1 cellular context compared by ENCODE assay signal in the genomic region with DNA sequence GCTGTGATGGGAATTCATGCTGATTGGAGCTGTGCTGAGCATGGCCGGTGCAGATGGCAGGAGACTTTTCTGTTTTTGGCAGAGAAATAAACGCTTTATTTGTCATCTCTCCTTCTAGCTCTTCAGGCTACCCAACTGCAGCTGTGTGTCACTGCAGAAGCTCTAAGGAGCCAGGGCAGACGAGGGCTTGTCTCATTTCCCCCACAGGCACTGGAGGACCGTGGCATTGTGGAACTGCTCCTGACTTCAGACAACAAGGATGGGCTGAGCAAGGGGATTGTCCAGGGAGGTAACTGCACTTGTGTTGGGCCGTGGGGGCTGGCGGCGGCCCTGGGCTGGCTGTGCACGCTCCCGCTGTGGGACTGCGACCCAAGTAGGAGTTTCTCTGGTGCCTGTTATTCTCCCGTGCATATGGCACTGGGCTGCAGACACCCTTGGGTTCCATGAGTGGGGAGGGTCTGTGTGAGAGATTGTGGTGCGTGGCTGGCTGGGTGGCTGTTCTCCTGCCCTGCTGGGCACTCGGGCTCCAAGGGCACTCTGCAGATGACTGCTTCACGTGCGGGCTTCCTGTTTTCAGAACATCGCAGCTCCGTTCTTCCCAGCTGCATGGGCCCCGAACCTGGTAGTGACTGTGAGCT.
TF ChIP-seq lines count a peak whose summit lies in the region.

No MANE protein-coding gene starts in this region.

TF ChIP-seq in WTC11, 78 proteins besides CTCF, POLR2A, EP300 and RAD21 (continued from another document):
- TF ChIP-seq ZNF512 (CRISPR knock-in tag; IDR thresholded peaks at IDR 0.05; ENCODE audit: borderline replicate concordance) (no peak), ATF1 (CRISPR knock-in tag; IDR thresholded peaks at IDR 0.05) (no peak), ZBTB21 (CRISPR knock-in tag; IDR thresholded peaks at IDR 0.05; ENCODE audit: borderline replicate concordance) (no peak), ZNF423 (CRISPR knock-in tag; IDR thresholded peaks at IDR 0.05) (no peak), CREB1 (CRISPR knock-in tag; IDR thresholded peaks at IDR 0.05) (no peak), PRDM15 (CRISPR knock-in tag; IDR thresholded peaks at IDR 0.05) (no peak), ZNF416 (CRISPR knock-in tag; IDR thresholded peaks at IDR 0.05) (no peak)
- TF ChIP-seq, protein P1, sequence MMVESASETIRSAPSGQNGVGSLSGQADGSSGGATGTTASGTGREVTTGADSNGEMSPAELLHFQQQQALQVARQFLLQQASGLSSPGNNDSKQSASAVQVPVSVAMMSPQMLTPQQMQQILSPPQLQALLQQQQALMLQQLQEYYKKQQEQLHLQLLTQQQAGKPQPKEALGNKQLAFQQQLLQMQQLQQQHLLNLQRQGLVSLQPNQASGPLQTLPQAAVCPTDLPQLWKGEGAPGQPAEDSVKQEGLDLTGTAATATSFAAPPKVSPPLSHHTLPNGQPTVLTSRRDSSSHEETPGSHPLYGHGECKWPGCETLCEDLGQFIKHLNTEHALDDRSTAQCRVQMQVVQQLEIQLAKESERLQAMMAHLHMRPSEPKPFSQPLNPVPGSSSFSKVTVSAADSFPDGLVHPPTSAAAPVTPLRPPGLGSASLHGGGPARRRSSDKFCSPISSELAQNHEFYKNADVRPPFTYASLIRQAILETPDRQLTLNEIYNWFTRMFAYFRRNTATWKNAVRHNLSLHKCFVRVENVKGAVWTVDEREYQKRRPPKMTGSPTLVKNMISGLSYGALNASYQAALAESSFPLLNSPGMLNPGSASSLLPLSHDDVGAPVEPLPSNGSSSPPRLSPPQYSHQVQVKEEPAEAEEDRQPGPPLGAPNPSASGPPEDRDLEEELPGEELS (CRISPR knock-in tag; IDR thresholded peaks at IDR 0.05) = no peak
- TF ChIP-seq, protein P2, sequence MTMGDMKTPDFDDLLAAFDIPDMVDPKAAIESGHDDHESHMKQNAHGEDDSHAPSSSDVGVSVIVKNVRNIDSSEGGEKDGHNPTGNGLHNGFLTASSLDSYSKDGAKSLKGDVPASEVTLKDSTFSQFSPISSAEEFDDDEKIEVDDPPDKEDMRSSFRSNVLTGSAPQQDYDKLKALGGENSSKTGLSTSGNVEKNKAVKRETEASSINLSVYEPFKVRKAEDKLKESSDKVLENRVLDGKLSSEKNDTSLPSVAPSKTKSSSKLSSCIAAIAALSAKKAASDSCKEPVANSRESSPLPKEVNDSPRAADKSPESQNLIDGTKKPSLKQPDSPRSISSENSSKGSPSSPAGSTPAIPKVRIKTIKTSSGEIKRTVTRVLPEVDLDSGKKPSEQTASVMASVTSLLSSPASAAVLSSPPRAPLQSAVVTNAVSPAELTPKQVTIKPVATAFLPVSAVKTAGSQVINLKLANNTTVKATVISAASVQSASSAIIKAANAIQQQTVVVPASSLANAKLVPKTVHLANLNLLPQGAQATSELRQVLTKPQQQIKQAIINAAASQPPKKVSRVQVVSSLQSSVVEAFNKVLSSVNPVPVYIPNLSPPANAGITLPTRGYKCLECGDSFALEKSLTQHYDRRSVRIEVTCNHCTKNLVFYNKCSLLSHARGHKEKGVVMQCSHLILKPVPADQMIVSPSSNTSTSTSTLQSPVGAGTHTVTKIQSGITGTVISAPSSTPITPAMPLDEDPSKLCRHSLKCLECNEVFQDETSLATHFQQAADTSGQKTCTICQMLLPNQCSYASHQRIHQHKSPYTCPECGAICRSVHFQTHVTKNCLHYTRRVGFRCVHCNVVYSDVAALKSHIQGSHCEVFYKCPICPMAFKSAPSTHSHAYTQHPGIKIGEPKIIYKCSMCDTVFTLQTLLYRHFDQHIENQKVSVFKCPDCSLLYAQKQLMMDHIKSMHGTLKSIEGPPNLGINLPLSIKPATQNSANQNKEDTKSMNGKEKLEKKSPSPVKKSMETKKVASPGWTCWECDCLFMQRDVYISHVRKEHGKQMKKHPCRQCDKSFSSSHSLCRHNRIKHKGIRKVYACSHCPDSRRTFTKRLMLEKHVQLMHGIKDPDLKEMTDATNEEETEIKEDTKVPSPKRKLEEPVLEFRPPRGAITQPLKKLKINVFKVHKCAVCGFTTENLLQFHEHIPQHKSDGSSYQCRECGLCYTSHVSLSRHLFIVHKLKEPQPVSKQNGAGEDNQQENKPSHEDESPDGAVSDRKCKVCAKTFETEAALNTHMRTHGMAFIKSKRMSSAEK (CRISPR knock-in tag; IDR thresholded peaks at IDR 0.05; ENCODE audit: borderline replicate concordance) = no peak
- TF ChIP-seq, protein P3, sequence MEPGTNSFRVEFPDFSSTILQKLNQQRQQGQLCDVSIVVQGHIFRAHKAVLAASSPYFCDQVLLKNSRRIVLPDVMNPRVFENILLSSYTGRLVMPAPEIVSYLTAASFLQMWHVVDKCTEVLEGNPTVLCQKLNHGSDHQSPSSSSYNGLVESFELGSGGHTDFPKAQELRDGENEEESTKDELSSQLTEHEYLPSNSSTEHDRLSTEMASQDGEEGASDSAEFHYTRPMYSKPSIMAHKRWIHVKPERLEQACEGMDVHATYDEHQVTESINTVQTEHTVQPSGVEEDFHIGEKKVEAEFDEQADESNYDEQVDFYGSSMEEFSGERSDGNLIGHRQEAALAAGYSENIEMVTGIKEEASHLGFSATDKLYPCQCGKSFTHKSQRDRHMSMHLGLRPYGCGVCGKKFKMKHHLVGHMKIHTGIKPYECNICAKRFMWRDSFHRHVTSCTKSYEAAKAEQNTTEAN (CRISPR knock-in tag; IDR thresholded peaks at IDR 0.05) = no peak
